ENCODE assay signal across 14 cellular contexts in the genomic region with DNA sequence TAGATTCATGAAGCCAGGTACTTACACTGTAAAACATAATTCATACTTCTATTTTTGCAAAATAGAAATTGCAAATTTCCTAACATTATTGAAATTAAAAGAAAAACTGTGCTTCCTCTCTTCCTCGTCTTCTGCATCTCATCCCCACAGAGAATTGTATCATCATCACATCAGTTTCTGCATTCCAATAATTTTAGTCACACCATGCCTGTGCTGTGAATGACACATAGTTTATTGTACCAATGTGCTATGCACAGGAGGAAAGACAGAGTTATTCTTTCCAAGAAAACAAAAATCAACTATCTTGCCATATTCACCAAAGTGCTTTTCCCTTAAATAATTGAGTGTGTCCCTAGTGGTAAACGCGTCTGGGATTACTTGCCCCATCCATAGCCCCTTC. TPM values are rescaled to one million over a fixed set of nuclear protein-coding genes. Genes with fewer than 3 reads are reported as not detected.
A peak's percentile ranks its signal among the peaks of the same experiment; 100 is the strongest.
DNase-seq lines count a peak whose midpoint lies in the region; ATAC-seq and TF ChIP-seq lines count a peak whose summit lies in the region.
"Had no signal": no experiment of that assay in that cellular context is flagged by ENCODE, and none has a peak within 500 bp of the region (broad histone marks: within the 10 kb centered on the region; RNA-seq: fewer than 3 reads in every experiment).

No MANE protein-coding gene starts in this region.

- H3K4me3 Mint-ChIP-seq in MCF 10A (ENCODE audit: unreplicated experiment) = no peak overlapping the region
- H3K4me3 Mint-ChIP-seq: naive thymus-derived CD4-positive, alpha-beta T cell had no signal

- H3K4me1 Mint-ChIP-seq in MCF 10A (ENCODE audit: insufficient read depth, unreplicated experiment) = peaks cover 24% of the 10 kb centered on the region
- H3K4me1 Mint-ChIP-seq: naive thymus-derived CD4-positive, alpha-beta T cell had no signal

- CTCF ChIA-PET in MCF 10A (lab: Yijun Ruan, JAX) = interaction anchor here (0.8 to 2.2 kb wide), 3 partner anchors 63 to 154 kb away, joined by 3 to 8 read pairs (median 3); no protein-coding TSS in a partner anchor

- POLR2A ChIA-PET in MCF 10A (lab: Yijun Ruan, JAX) = interaction anchor here (0.7 to 1.3 kb wide), 5 partner anchors 21 to 292 kb away, joined by 3 to 9 read pairs (median 4); a partner anchor contains a TSS

- H3K36me3 ChIP-seq in breast epithelium = no peaks in the 10 kb centered on the region
- H3K36me3 ChIP-seq: adrenal gland, left ventricle myocardium inferior had no signal

- intact Hi-C loops in MCF 10A (cut with micrococcal nuclease) (loop anchor here (2.0 kb wide), 1 partner anchor 24 kb away; no protein-coding TSS in a partner anchor), breast epithelium (cut with DNase I; ENCODE audit: low total_unique reads) (loop anchor here (5.0 kb wide), 1 partner anchor 158 kb away; no protein-coding TSS in a partner anchor)

- no peaks in the 10 kb centered on the region for H3K9me3 Mint-ChIP-seq in MCF 10A (ENCODE audit: unreplicated experiment)

- BruUV-seq in MCF 10A (replicated peaks; lab: Mats Ljungman, UMichigan) = no TSS peak

- peak; percentile 98 for ATAC-seq in foreskin keratinocyte
- ATAC-seq in GM18870 (IDR thresholded peaks at IDR 0.05; ENCODE audit: unreplicated experiment) = no peak
- no peak for ATAC-seq in GM18907 (IDR thresholded peaks at IDR 0.05; ENCODE audit: unreplicated experiment)
- ATAC-seq: naive thymus-derived CD4-positive, alpha-beta T cell; psoas muscle had no signal

- H3K27me3 Mint-ChIP-seq in MCF 10A (ENCODE audit: insufficient read depth, unreplicated experiment) = peaks cover 13% of the 10 kb centered on the region

- H3K36me3 Mint-ChIP-seq in MCF 10A (ENCODE audit: insufficient read depth, unreplicated experiment) = no peaks in the 10 kb centered on the region

- H3K4me3 ChIP-seq in breast epithelium = no peak overlapping the region
- H3K4me3 ChIP-seq: adrenal gland, left ventricle myocardium inferior, psoas muscle had no signal

- H3K4me1 ChIP-seq in breast epithelium = no peaks in the 10 kb centered on the region
- H3K4me1 ChIP-seq in foreskin keratinocyte = peaks cover 15% of the 10 kb centered on the region
- H3K4me1 ChIP-seq: adrenal gland, left ventricle myocardium inferior, psoas muscle had no signal

- DNase-seq in MCF 10A (ENCODE audit: unreplicated experiment) = peak; percentile 54
- no peak for DNase-seq in breast epithelium (ENCODE audit: low spot score in 2 of 2)
- DNase-seq in SW480 (ENCODE audit: low spot score) = peak; percentile 19
- peak; percentile 50 to 81 for DNase-seq in foreskin keratinocyte
- DNase-seq in NCI-H146 (lab: John Stamatoyannopoulos, UW) = no peak
- no peak for DNase-seq in retina
- DNase-seq: adrenal gland; hippocampal formation; left ventricle myocardium inferior; naive thymus-derived CD4-positive, alpha-beta T cell; NCI-H1092 treated with DMSO at 0.1 percent for 48 hours; psoas muscle had no signal

- H3K27ac ChIP-seq in breast epithelium (no peak overlapping the region), foreskin keratinocyte (no peak overlapping the region)
- H3K27ac ChIP-seq: adrenal gland, left ventricle myocardium inferior, psoas muscle had no signal

- TF ChIP-seq CTCF in MCF 10A (IDR thresholded peaks at IDR 0.05; ENCODE audit: unreplicated experiment) (no peak), breast epithelium (IDR thresholded peaks at IDR 0.05) (no peak), foreskin keratinocyte (conservative IDR thresholded peaks at IDR 0.05) (no peak)

- no peak for TF ChIP-seq POLR2A in breast epithelium (IDR thresholded peaks at IDR 0.05)

- H3K9me3 ChIP-seq in breast epithelium = no peaks in the 10 kb centered on the region
- H3K9me3 ChIP-seq: adrenal gland, left ventricle myocardium inferior, psoas muscle had no signal

- H3K27me3 ChIP-seq in breast epithelium (peaks cover 0 to 7% of the 10 kb centered on the region in 2 donors), foreskin keratinocyte (peaks cover 9% of the 10 kb centered on the region)
- H3K27me3 ChIP-seq: adrenal gland had no signal

- H3K27ac Mint-ChIP-seq in MCF 10A (ENCODE audit: low read depth, unreplicated experiment) = no peak overlapping the region
- H3K27ac Mint-ChIP-seq: naive thymus-derived CD4-positive, alpha-beta T cell had no signal

RNA-seq across cellular contexts. Expression of a gene that starts 38.1 kb away (rescaled TPM):
- 20.4 and 22.0 TPM in 2 replicates for total RNA-seq in MCF 10A (2022)
- total RNA-seq in breast epithelium = 10 to 100 TPM; 25.9 to 34.2 (median 30.2) TPM
- 19.3 and 22.6 TPM in 2 replicates for total RNA-seq in foreskin keratinocyte
- polyA plus RNA-seq in foreskin keratinocyte = 5.4 and 6.6 TPM in 2 replicates

Comparison
In these comparisons a context has a peak if more than half of its experiments do, and no peak if none do; other contexts are left out.
1. DNase-seq: peak in MCF 10A (single experiment), SW480 (single experiment) and foreskin keratinocyte (2 of 2); none in breast epithelium (0 of 2), NCI-H146 (single experiment) and retina (single experiment).